ENCODE assay signal across 12 cellular contexts in the genomic region with DNA sequence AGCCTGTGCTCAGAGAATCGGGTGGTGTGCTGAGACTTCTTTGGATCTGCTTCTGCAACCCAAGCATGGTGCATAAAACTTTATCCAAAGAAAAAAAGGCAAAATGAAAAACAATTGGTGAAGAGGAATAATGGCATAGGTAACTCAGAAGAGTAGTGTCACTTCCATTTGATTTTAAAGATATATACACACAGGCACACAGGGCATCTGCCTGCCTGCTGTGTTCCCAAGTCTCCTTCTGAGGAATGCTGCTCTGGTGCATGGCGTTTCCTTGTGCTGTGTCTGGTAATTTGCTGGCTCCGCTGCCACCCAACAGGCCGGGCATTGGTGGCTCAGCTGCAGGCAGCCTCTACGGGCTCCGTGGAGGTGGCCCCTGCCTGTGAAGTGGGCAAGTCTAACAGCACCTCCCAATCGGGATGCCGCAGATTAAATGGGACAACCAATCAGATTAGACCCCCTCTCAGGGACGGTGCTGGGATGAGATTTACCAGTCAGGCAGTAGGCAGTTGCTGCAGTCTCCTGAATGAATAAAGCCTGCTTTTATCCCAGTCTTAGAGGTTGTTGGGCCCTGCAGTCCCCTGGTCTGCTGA.
DNase-seq lines count a peak whose midpoint lies in the region; ATAC-seq and TF ChIP-seq lines count a peak whose summit lies in the region.
"Had no signal": no experiment of that assay in that cellular context is flagged by ENCODE, and none has a peak within 500 bp of the region (broad histone marks: within the 10 kb centered on the region; RNA-seq: fewer than 3 reads in every experiment).

No MANE protein-coding gene starts in this region.

- no peak for TF ChIP-seq CTCF in endodermal cell (conservative IDR thresholded peaks at IDR 0.05)

- WGBS in endodermal cell (ENCODE audit: insufficient coverage in 1 of 2, insufficient read length in 1 of 2), 2 experiments: 89 to 91% methylated on average over 5 to 9 of the region's 9 CpGs

- H3K27me3 ChIP-seq in endodermal cell (ENCODE audit: control insufficient read depth, insufficient read depth, low read length, poor library complexity, severe bottlenecking) (peaks cover 3% of the 10 kb centered on the region), skeletal muscle tissue (ENCODE audit: control insufficient read depth in 3 of 3, insufficient read depth in 3 of 3, low read length in 3 of 3) (no peaks in the 10 kb centered on the region)

- peak; percentile 56 for DNase-seq in endodermal cell
- no peak for DNase-seq in posterior vena cava (ENCODE audit: low spot score)
- DNase-seq in inferior parietal cortex (ENCODE audit: extremely low spot score): no peak
- DNase-seq in cortex of kidney (lab: John Stamatoyannopoulos, UW): no peak

- no peaks in the 10 kb centered on the region for H3K36me3 ChIP-seq in endodermal cell (ENCODE audit: control insufficient read depth, insufficient read depth, low read length)
- H3K36me3 ChIP-seq in skeletal muscle tissue (ENCODE audit: control insufficient read depth in 3 of 3, insufficient read depth in 3 of 3, low read length in 3 of 3): no peaks in the 10 kb centered on the region
- H3K36me3 ChIP-seq: prostate gland had no signal

- peaks cover 5% of the 10 kb centered on the region for H3K27me3 Mint-ChIP-seq in endodermal cell (ENCODE audit: insufficient read depth)

- intact Hi-C loops in posterior vena cava (cut with DNase I): loop anchor here (5.0 to 10.0 kb wide), 3 partner anchors 344 to 767 kb away; partner anchors contain the start of gene THBS1 (in 1 of the 2)

- H3K9me3 ChIP-seq in endodermal cell (ENCODE audit: control insufficient read depth, low read length) (no peaks in the 10 kb centered on the region), skeletal muscle tissue (ENCODE audit: control insufficient read depth in 3 of 3, low read length in 3 of 3) (no peaks in the 10 kb centered on the region)
- H3K9me3 ChIP-seq: Caco-2, prostate gland had no signal

- no peak overlapping the region for H3K27ac Mint-ChIP-seq in endodermal cell
- H3K27ac Mint-ChIP-seq: activated CD8-positive, alpha-beta memory T cell treated with anti-CD3 and anti-CD28 coated beads, Interleukin-2, amount 10 ng/mL, durations not matched to agents 7 days and 5 days; stimulated activated naive CD8-positive, alpha-beta T cell treated with anti-CD3 and anti-CD28 coated beads, Interleukin-15, Interleukin-2, amounts not matched to agents 100 ng/mL and 50 ng/mL, for 24 hours had no signal

- H3K36me3 Mint-ChIP-seq in endodermal cell (ENCODE audit: low read depth): no peaks in the 10 kb centered on the region
- H3K36me3 Mint-ChIP-seq: activated CD8-positive, alpha-beta memory T cell treated with anti-CD3 and anti-CD28 coated beads, Interleukin-2, amount 10 ng/mL, durations not matched to agents 7 days and 5 days had no signal

- H3K4me3 Mint-ChIP-seq in endodermal cell: no peak overlapping the region
- H3K4me3 Mint-ChIP-seq: activated CD8-positive, alpha-beta memory T cell treated with anti-CD3 and anti-CD28 coated beads, Interleukin-2, amount 10 ng/mL, durations not matched to agents 7 days and 5 days; stimulated activated naive CD8-positive, alpha-beta T cell treated with anti-CD3 and anti-CD28 coated beads, Interleukin-15, Interleukin-2, amounts not matched to agents 100 ng/mL and 50 ng/mL, for 24 hours had no signal

- H3K4me3 ChIP-seq in endodermal cell (ENCODE audit: low read length): no peak overlapping the region
- peak overlapping the region in 2 of 3 donors; percentile 22 to 38 for H3K4me3 ChIP-seq in skeletal muscle tissue (ENCODE audit: low read length in 3 of 3)
- H3K4me3 ChIP-seq: lung, prostate gland had no signal

- H3K9me3 Mint-ChIP-seq in endodermal cell: no peaks in the 10 kb centered on the region
- H3K9me3 Mint-ChIP-seq: stimulated activated naive CD8-positive, alpha-beta T cell treated with anti-CD3 and anti-CD28 coated beads, Interleukin-15, Interleukin-2, amounts not matched to agents 100 ng/mL and 50 ng/mL, for 24 hours had no signal

- H3K27ac ChIP-seq in endodermal cell (ENCODE audit: low read depth, low read length) (no peak overlapping the region), skeletal muscle tissue (ENCODE audit: low read depth, low read length) (no peak overlapping the region)
- H3K27ac ChIP-seq: prostate gland had no signal

- H3K4me1 Mint-ChIP-seq in endodermal cell: no peaks in the 10 kb centered on the region

- H3K9ac ChIP-seq in endodermal cell (ENCODE audit: extremely low read depth, low read length, poor library complexity, severe bottlenecking) (no peak overlapping the region), skeletal muscle tissue (ENCODE audit: low read depth in 1 of 3, low read length in 3 of 3) (no peak overlapping the region)

- ATAC-seq in GM18909 (IDR thresholded peaks at IDR 0.05; ENCODE audit: poor library complexity, unreplicated experiment): peak; percentile 2
- peak; percentile 2 for ATAC-seq in HG03432 (IDR thresholded peaks at IDR 0.05; ENCODE audit: unreplicated experiment)

- no peaks in the 10 kb centered on the region for H3K4me1 ChIP-seq in endodermal cell (ENCODE audit: control insufficient read depth, insufficient read depth, low read length)
- peaks cover 0 to 2% (median 0%) of the 10 kb centered on the region in 3 donors for H3K4me1 ChIP-seq in skeletal muscle tissue (ENCODE audit: control insufficient read depth in 3 of 3, insufficient read depth in 3 of 3, low read length in 3 of 3)
- H3K4me1 ChIP-seq: Caco-2, prostate gland had no signal
